Comparison of ENCODE assay signal across 10 cellular contexts in the genomic region with DNA sequence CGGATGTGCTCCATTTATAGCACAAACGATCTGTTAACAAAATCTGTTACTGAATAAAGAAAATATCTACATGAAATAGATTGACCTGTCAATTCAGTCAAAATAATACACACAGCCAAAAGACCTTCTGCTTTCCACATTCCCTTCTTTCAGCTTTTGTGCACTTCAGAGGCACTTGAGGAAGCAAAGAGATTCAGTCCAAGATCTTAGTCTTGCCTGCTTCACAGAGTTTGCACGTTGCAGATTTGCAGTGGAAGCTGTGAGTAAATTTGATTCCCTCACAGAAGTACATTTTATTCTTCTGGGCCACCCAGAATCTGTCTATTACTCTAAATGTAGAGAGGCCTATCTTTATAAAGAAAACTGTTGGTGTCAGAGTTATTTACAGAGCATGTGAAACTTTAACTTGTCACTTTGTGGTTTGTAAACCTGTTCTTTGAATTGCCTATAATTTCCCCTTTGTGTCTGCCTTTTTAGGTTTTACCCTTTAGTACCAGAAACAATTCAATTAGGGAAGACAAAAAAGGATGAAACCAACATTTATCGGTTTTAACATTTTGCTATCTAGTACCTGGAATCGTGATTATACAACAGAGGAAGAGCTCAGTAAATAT. TPM values are rescaled to one million over a fixed set of nuclear protein-coding genes. Genes with fewer than 3 reads are reported as not detected.
DNase-seq lines count a peak whose midpoint lies in the region; ATAC-seq and TF ChIP-seq lines count a peak whose summit lies in the region.
"Had no signal": no experiment of that assay in that cellular context is flagged by ENCODE, and none has a peak within 500 bp of the region (broad histone marks: within the 10 kb centered on the region; RNA-seq: fewer than 3 reads in every experiment).

No MANE protein-coding gene starts in this region.

- H3K4me3 ChIP-seq in OCI-LY1 (ENCODE audit: low read depth, low read length, poor library complexity, severe bottlenecking) (no peak overlapping the region), psoas muscle (no peak overlapping the region), coronary artery (no peak overlapping the region)

- no peaks in the 10 kb centered on the region for H3K79me2 ChIP-seq in OCI-LY1 (ENCODE audit: insufficient read depth, low read length)

- no peaks in the 10 kb centered on the region for H3K36me3 ChIP-seq in OCI-LY1 (ENCODE audit: insufficient read depth, low read length)
- H3K36me3 ChIP-seq in psoas muscle (ENCODE audit: insufficient read depth in 1 of 2, low read depth in 1 of 2) = no peaks in the 10 kb centered on the region

- no peak overlapping the region for H3K27ac Mint-ChIP-seq in endothelial cell (ENCODE audit: unreplicated experiment)

- no peaks in the 10 kb centered on the region for H3K9me3 Mint-ChIP-seq in endothelial cell (ENCODE audit: unreplicated experiment)

- H3K9me2 ChIP-seq in OCI-LY1 (ENCODE audit: low read depth, low read length) = no peaks in the 10 kb centered on the region

- TF ChIP-seq CTCF in OCI-LY1 (IDR thresholded peaks at IDR 0.05; ENCODE audit: low read length) = no peak
- no peak for TF ChIP-seq CTCF in psoas muscle (IDR thresholded peaks at IDR 0.05)
- TF ChIP-seq CTCF in endothelial cell (IDR thresholded peaks at IDR 0.05; ENCODE audit: unreplicated experiment) = no peak
- TF ChIP-seq CTCF in coronary artery (IDR thresholded peaks at IDR 0.05) = no peak

- no peaks in the 10 kb centered on the region for H3K27me3 ChIP-seq in OCI-LY1 (ENCODE audit: insufficient read depth, low read length)
- no peaks in the 10 kb centered on the region for H3K27me3 ChIP-seq in psoas muscle (ENCODE audit: insufficient read depth in 3 of 3, low read length in 2 of 3)
- H3K27me3 ChIP-seq: foreskin keratinocyte had no signal

- no peak overlapping the region for H3K9ac ChIP-seq in OCI-LY1 (ENCODE audit: low read length)

- no peaks in the 10 kb centered on the region for H4K20me1 ChIP-seq in OCI-LY1 (ENCODE audit: insufficient read depth, low read length)

- H2AFZ ChIP-seq in OCI-LY1 (ENCODE audit: low read length) = no peak overlapping the region

- no peaks in the 10 kb centered on the region for H3K36me3 Mint-ChIP-seq in endothelial cell (ENCODE audit: low read depth, unreplicated experiment)

- no peak overlapping the region for H3K4me3 Mint-ChIP-seq in endothelial cell (ENCODE audit: unreplicated experiment)

- peaks cover 17% of the 10 kb centered on the region for H3K4me1 Mint-ChIP-seq in endothelial cell (ENCODE audit: unreplicated experiment)

- H3K27ac ChIP-seq in OCI-LY1 (ENCODE audit: low read depth, low read length, poor library complexity, severe bottlenecking) = peak overlapping the region; percentile 50
- peak overlapping the region; percentile 98 for H3K27ac ChIP-seq in psoas muscle
- H3K27ac ChIP-seq in coronary artery = peak overlapping the region in 1 of 2 donors; percentile 30
- H3K27ac ChIP-seq: 22Rv1, foreskin keratinocyte had no signal

- DNase-seq in DMS53 (lab: John Stamatoyannopoulos, UW) (peak; percentile 18), DMS53 treated with DMSO at 0.1 percent for 48 hours (lab: John Stamatoyannopoulos, UW; ENCODE audit: unreplicated experiment) (no peak), psoas muscle (no peak), glomerular visceral epithelial cell (ENCODE audit: extremely low spot score) (no peak), endothelial cell (ENCODE audit: low spot score) (no peak), coronary artery (ENCODE audit: low spot score) (no peak)

- ATAC-seq in HG02759 (IDR thresholded peaks at IDR 0.05; ENCODE audit: unreplicated experiment) = peak; percentile 76
- no peak for ATAC-seq in psoas muscle

- H3K27me3 Mint-ChIP-seq in endothelial cell (ENCODE audit: unreplicated experiment) = peaks cover 3% of the 10 kb centered on the region

- 13 to 34% (median 18%) methylated on average over 5 of the region's 5 CpGs for WGBS in psoas muscle, 3 donors

- H3K4me1 ChIP-seq in OCI-LY1 (ENCODE audit: insufficient read depth, low read length, severe bottlenecking) (peaks cover 50% of the 10 kb centered on the region), psoas muscle (peaks cover 46% of the 10 kb centered on the region)

- peak overlapping the region; percentile 10; the same call in 1 of the 2 replicates for H3K4me2 ChIP-seq in OCI-LY1 (ENCODE audit: low read length)

- H3K9me3 ChIP-seq in OCI-LY1 (ENCODE audit: low read length) (no peaks in the 10 kb centered on the region), psoas muscle (no peaks in the 10 kb centered on the region)

- intact Hi-C loops in psoas muscle (cut with DNase I) = loop anchor here in 1 of 2 donors (5.0 kb wide), 1 partner anchor 75 kb away; no protein-coding TSS in a partner anchor

- H3F3A ChIP-seq in OCI-LY1 (ENCODE audit: insufficient read depth, low read length) = 0 out of 2 replicates have a peak, but pooled peaks cover 8% of the 10 kb centered on the region

RNA-seq across cellular contexts. Expression of gene SPRY1, which starts 15.5 kb away (rescaled TPM):
- total RNA-seq in psoas muscle = 100 to 1,000 TPM in 2 of 4 donors, 10 to 100 TPM in 2; 41.1 to 104 (median 96.9) TPM
- 10 to 100 TPM; 19.2 to 24.6 (median 22.9) TPM for polyA plus RNA-seq in psoas muscle
- total RNA-seq in endothelial cell (ENCODE audit: unreplicated experiment) = 58.3 TPM
